10 cellular contexts compared by ENCODE assay signal in the genomic region with DNA sequence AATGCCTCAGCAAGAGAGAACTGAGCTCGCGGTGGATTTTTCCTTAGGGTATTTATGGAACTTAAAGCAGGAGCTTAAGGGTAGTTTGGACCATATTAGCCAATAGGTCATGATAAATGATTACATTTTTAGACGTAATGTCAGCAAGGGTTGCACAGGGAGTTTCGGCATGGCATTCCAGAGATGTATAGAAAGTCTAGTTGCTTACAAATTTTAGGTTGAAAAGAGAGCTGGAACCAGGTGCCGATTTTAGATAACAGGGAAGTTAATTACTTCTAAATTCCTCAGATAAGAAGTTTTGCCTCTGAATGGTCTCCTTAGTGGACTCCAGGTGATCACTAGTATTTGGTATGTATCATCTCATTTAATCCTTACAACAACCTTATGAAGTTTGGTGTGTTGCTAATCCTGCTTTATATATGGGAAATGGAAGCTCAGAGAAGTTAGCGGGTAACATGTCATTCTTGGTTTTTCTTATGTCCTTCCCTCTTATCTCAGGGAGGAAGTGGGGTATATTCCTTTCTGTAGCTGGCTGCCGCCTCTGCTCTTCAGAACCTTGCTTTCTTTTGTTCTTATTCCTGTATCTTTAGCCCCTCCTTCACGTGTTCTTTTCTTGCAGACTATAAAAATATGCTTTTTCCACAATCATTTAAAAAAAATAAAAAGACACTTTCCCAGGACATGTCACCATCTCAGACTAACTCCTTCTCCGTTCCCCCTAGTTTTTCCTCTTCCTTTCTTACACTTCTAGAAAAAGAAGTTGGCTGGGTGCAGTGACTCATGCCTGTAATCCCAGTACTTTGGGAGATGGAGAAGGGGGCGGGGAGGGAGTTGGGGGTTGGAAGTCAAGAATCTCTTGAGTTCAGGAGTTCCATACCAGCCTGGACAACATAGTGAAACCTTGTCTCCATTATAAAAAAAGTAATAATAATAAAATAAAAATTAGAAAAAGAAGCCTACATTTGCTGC. TPM values are rescaled to one million over a fixed set of nuclear protein-coding genes. Genes with fewer than 3 reads are reported as not detected.
DNase-seq lines count a peak whose midpoint lies in the region; ATAC-seq and TF ChIP-seq lines count a peak whose summit lies in the region.
"Had no signal": no experiment of that assay in that cellular context is flagged by ENCODE, and none has a peak within 500 bp of the region (broad histone marks: within the 10 kb centered on the region; RNA-seq: fewer than 3 reads in every experiment).

No MANE protein-coding gene starts in this region.

- intact Hi-C loops in colonic mucosa (cut with DNase I), result no loop called here

- peak overlapping the region; percentile 41 for H3K4me3 ChIP-seq in CD4-positive, CD25-positive, alpha-beta regulatory T cell (ENCODE audit: low read depth, low read length)
- H3K4me3 ChIP-seq in colonic mucosa (no peak overlapping the region), muscle layer of duodenum (ENCODE audit: low read depth in 1 of 2, low read length in 2 of 2) (no peak overlapping the region), WERI-Rb-1 (ENCODE audit: low read depth, low read length) (no peak overlapping the region)

- peaks cover 34 to 84% (median 72%) of the 10 kb centered on the region in 4 donors for H3K4me1 Mint-ChIP-seq in CD4-positive, CD25-positive, alpha-beta regulatory T cell

- no peak for DNase-seq in CD4-positive, CD25-positive, alpha-beta regulatory T cell
- DNase-seq in MV-4-11 (lab: John Stamatoyannopoulos, UW) (peak; percentile 53), colonic mucosa (no peak), WERI-Rb-1 (no peak)
- no peak for DNase-seq in activated CD4-positive, alpha-beta T cell treated with anti-CD3 and anti-CD28 coated beads for 4 hours
- DNase-seq: stimulated activated CD4-positive, alpha-beta T cell treated with anti-CD3 and anti-CD28 coated beads, Interleukin-12 subunit alpha, Interleukin-12 subunit beta, amount 100 ng/mL, for 4 hours had no signal

- peak overlapping the region; percentile 23 for H3K27ac ChIP-seq in CD4-positive, CD25-positive, alpha-beta regulatory T cell (ENCODE audit: insufficient read depth, low read length, poor library complexity, severe bottlenecking)
- H3K27ac ChIP-seq in colonic mucosa (peak overlapping the region; percentile 77), muscle layer of duodenum (ENCODE audit: low read length) (peak overlapping the region; percentile 32), WERI-Rb-1 (no peak overlapping the region)
- H3K27ac ChIP-seq: KMS-11 had no signal

- H3K36me3 Mint-ChIP-seq in CD4-positive, CD25-positive, alpha-beta regulatory T cell, result peaks cover 30% of the 10 kb centered on the region

- ATAC-seq in CD4-positive, CD25-positive, alpha-beta regulatory T cell (ENCODE audit: low read depth in 2 of 2), result no peak
- no peak for ATAC-seq in GM19395 (IDR thresholded peaks at IDR 0.05; ENCODE audit: unreplicated experiment)
- no peak for ATAC-seq in GM21723 (IDR thresholded peaks at IDR 0.05; ENCODE audit: unreplicated experiment)

- peaks cover 52% of the 10 kb centered on the region for H3K4me1 ChIP-seq in CD4-positive, CD25-positive, alpha-beta regulatory T cell (ENCODE audit: control insufficient read depth, insufficient read depth, low read length, poor library complexity, severe bottlenecking)
- H3K4me1 ChIP-seq in colonic mucosa, result peaks cover 23% of the 10 kb centered on the region
- peaks cover 12 to 29% of the 10 kb centered on the region in 2 donors for H3K4me1 ChIP-seq in muscle layer of duodenum (ENCODE audit: control insufficient read depth in 1 of 2, insufficient read depth in 2 of 2, low read length in 2 of 2)

- H3K9ac ChIP-seq in colonic mucosa (ENCODE audit: low read depth in 2 of 2, low read length in 2 of 2), result peak overlapping the region in 1 of 2 donors; percentile 73
- H3K9ac ChIP-seq: KMS-11 had no signal

- H3K27me3 ChIP-seq in CD4-positive, CD25-positive, alpha-beta regulatory T cell (ENCODE audit: control insufficient read depth, insufficient read depth, low read length), result no peaks in the 10 kb centered on the region
- H3K27me3 ChIP-seq in colonic mucosa (no peaks in the 10 kb centered on the region), muscle layer of duodenum (ENCODE audit: low read depth, low read length) (no peaks in the 10 kb centered on the region), WERI-Rb-1 (ENCODE audit: insufficient read depth, low read depth, severe bottlenecking) (no peaks in the 10 kb centered on the region)

- H3K36me3 ChIP-seq in CD4-positive, CD25-positive, alpha-beta regulatory T cell (ENCODE audit: control insufficient read depth, insufficient read depth, low read length), result peaks cover 7% of the 10 kb centered on the region
- no peaks in the 10 kb centered on the region for H3K36me3 ChIP-seq in colonic mucosa
- no peaks in the 10 kb centered on the region for H3K36me3 ChIP-seq in muscle layer of duodenum (ENCODE audit: control insufficient read depth in 1 of 2, insufficient read depth in 2 of 2, low read length in 2 of 2)
- H3K36me3 ChIP-seq in WERI-Rb-1, result no peaks in the 10 kb centered on the region; the same call in 1 of the 2 replicates

- no peaks in the 10 kb centered on the region for H3K9me3 ChIP-seq in CD4-positive, CD25-positive, alpha-beta regulatory T cell (ENCODE audit: control insufficient read depth in 2 of 2, low read length in 2 of 2)
- H3K9me3 ChIP-seq in colonic mucosa, result no peaks in the 10 kb centered on the region
- H3K9me3 ChIP-seq in muscle layer of duodenum (ENCODE audit: control insufficient read depth in 1 of 2, low read length in 2 of 2), result no peaks in the 10 kb centered on the region
- H3K9me3 ChIP-seq in WERI-Rb-1 (ENCODE audit: severe bottlenecking), result no peaks in the 10 kb centered on the region

- peaks cover 0 to 3% (median 0%) of the 10 kb centered on the region in 7 donors for H3K9me3 Mint-ChIP-seq in CD4-positive, CD25-positive, alpha-beta regulatory T cell

- TF ChIP-seq CTCF in colonic mucosa (IDR thresholded peaks at IDR 0.05) (no peak), WERI-Rb-1 (IDR thresholded peaks at IDR 0.05; ENCODE audit: low read depth, low read length) (no peak)

- H3K4me3 Mint-ChIP-seq in CD4-positive, CD25-positive, alpha-beta regulatory T cell, result peak overlapping the region; percentile 52 to 79 (median 70)

- no peaks in the 10 kb centered on the region for H3K27me3 Mint-ChIP-seq in CD4-positive, CD25-positive, alpha-beta regulatory T cell

- H3K27ac Mint-ChIP-seq in CD4-positive, CD25-positive, alpha-beta regulatory T cell, result peak overlapping the region; percentile 45 to 82 (median 67)

RNA-seq across cellular contexts. Expression of gene IQGAP1, which starts 25.7 kb away (rescaled TPM):
- 198 TPM for total RNA-seq in CD4-positive, CD25-positive, alpha-beta regulatory T cell
- 100 to 1,000 TPM in 3 of 4 donors, 10 to 100 TPM in 1; 98.2 to 147 (median 123) TPM for polyA plus RNA-seq in CD4-positive, CD25-positive, alpha-beta regulatory T cell
- total RNA-seq in colonic mucosa, result 100 to 1,000 TPM; 210 to 243 TPM
